8 cellular contexts compared by ENCODE assay signal in genomic region chr11:68214173-68215086, GRCh38. TPM values are rescaled to one million over a fixed set of nuclear protein-coding genes. Genes with fewer than 3 reads are reported as not detected.
A peak's percentile ranks its signal among the peaks of the same experiment; 100 is the strongest.
DNase-seq lines count a peak whose midpoint lies in the region; ATAC-seq, FAIRE-seq and TF ChIP-seq lines count a peak whose summit lies in the region.

No MANE protein-coding gene starts in this region.

- FAIRE-seq in A549 (lab: Jason Lieb, UNC), result no peak

- 0 out of 2 replicates have a peak, but pooled peaks have one; percentile 13 for TF ChIP-seq POLR2A in A549 (IDR thresholded peaks at IDR 0.05; ENCODE audit: low read length)

- no peak for TF ChIP-seq CTCF in A549 (IDR thresholded peaks at IDR 0.05)
- no peak for TF ChIP-seq CTCF in fibroblast of lung (conservative IDR thresholded peaks at IDR 0.05 in 1 of 2, IDR thresholded peaks at IDR 0.05 in 1 of 2; ENCODE audit: low read depth in 1 of 2, low read length in 2 of 2)
- no peak for TF ChIP-seq CTCF in osteocyte (IDR thresholded peaks at IDR 0.05)

- H3K9ac ChIP-seq in fibroblast of lung (ENCODE audit: insufficient read depth, low read length), result peak overlapping the region; percentile 92

- peaks cover 39% of the 10 kb centered on the region for H3K4me1 Mint-ChIP-seq in osteocyte (ENCODE audit: unreplicated experiment)

- peak overlapping the region; percentile 75 for H3K4me3 Mint-ChIP-seq in osteocyte (ENCODE audit: unreplicated experiment)

- DNase-seq in A549 (ENCODE audit: low read depth in 1 of 2, low spot score in 1 of 2) (no peak), T-helper 9 cell (peak; percentile 10), fibroblast of lung (ENCODE audit: low read depth in 2 of 2) (peak in 1 of 2 donors; percentile 12), osteocyte (ENCODE audit: extremely low spot score, unreplicated experiment) (no peak), SIG-M5 treated with dmso at 0.1 percent for 504 hours (lab: John Stamatoyannopoulos, UW; ENCODE audit: unreplicated experiment) (no peak)

- peaks cover 29% of the 10 kb centered on the region for H3K79me2 ChIP-seq in fibroblast of lung (ENCODE audit: control insufficient read depth, insufficient read depth, low read length)

- H3K27me3 ChIP-seq in fibroblast of lung (ENCODE audit: control insufficient read depth, insufficient read depth, low read length), result peaks cover 11% of the 10 kb centered on the region

- H3K9me3 ChIP-seq in A549, result no peaks in the 10 kb centered on the region
- no peaks in the 10 kb centered on the region for H3K9me3 ChIP-seq in fibroblast of lung (ENCODE audit: control insufficient read depth, insufficient read depth, low read depth, low read length)

- POLR2A ChIA-PET in A549 (lab: Yijun Ruan, JAX), result no interaction called here

- H3K27me3 Mint-ChIP-seq in osteocyte (ENCODE audit: unreplicated experiment), result peaks cover 3% of the 10 kb centered on the region

- no peaks in the 10 kb centered on the region for H3K9me3 Mint-ChIP-seq in osteocyte (ENCODE audit: unreplicated experiment)

- peak overlapping the region; percentile 100 for H3K27ac ChIP-seq in A549
- peak overlapping the region; percentile 94 for H3K27ac ChIP-seq in fibroblast of lung (ENCODE audit: insufficient read depth, low read length)

- H3K4me2 ChIP-seq in A549 (peak overlapping the region; percentile 100), fibroblast of lung (ENCODE audit: extremely low read depth, insufficient read depth, low read length) (peak overlapping the region; percentile 61)

- H3K36me3 Mint-ChIP-seq in osteocyte (ENCODE audit: unreplicated experiment), result no peaks in the 10 kb centered on the region

- no peak for TF ChIP-seq RAD21 in A549 (conservative IDR thresholded peaks at IDR 0.05 in 1 of 2, IDR thresholded peaks at IDR 0.05 in 1 of 2)

- WGBS in A549 (ENCODE audit: missing lambda C conversion rate), result 56% methylated on average over 20 of the region's 58 CpGs

- H3K4me1 ChIP-seq in A549, result peaks cover 16% of the 10 kb centered on the region
- no peaks in the 10 kb centered on the region for H3K4me1 ChIP-seq in fibroblast of lung (ENCODE audit: control insufficient read depth, extremely low read depth, insufficient read depth, low read length)

- H3K4me3 ChIP-seq in A549, result peak overlapping the region; percentile 91
- H3K4me3 ChIP-seq in fibroblast of lung (replicated peaks in 1 of 4; ENCODE audit: control extremely low read depth in 1 of 4, insufficient read depth in 1 of 4, low read depth in 3 of 4, low read length in 4 of 4), result peak overlapping the region; percentile 55 to 78 (median 64)

- H4K20me1 ChIP-seq in fibroblast of lung (ENCODE audit: control insufficient read depth, extremely low read depth, insufficient read depth, low read length), result peaks cover 5% of the 10 kb centered on the region

- peak overlapping the region; percentile 27 for H3K27ac Mint-ChIP-seq in osteocyte (ENCODE audit: unreplicated experiment)

- H3K36me3 ChIP-seq in fibroblast of lung (ENCODE audit: control insufficient read depth, insufficient read depth, low read length), result no peaks in the 10 kb centered on the region

- ATAC-seq in A549 (peak; percentile 3 to 27; a peak in 4 of 6 replicates), GM18502 (IDR thresholded peaks at IDR 0.05; ENCODE audit: poor library complexity, unreplicated experiment) (peak; percentile 6), GM21737 (IDR thresholded peaks at IDR 0.05; ENCODE audit: unreplicated experiment) (no peak), GM19452 (IDR thresholded peaks at IDR 0.05; ENCODE audit: unreplicated experiment) (no peak)

- peak overlapping the region; percentile 62 for H2AFZ ChIP-seq in fibroblast of lung (ENCODE audit: low read length)

- CTCF ChIA-PET in A549 (lab: Yijun Ruan, JAX), result interaction anchor here (0.6 to 3.9 kb wide), 8 partner anchors 8 to 271 kb away, joined by 3 to 20 read pairs (median 3); no protein-coding TSS in a partner anchor

- TF ChIP-seq EP300 in A549 (IDR thresholded peaks at IDR 0.05), result no peak

TF ChIP-seq in A549, 52 proteins besides CTCF, POLR2A, EP300 and RAD21:
- no peak for TF ChIP-seq HOXA7 (CRISPR knock-in tag; IDR thresholded peaks at IDR 0.05)
- TF ChIP-seq FOSB (CRISPR knock-in tag; IDR thresholded peaks at IDR 0.05), result no peak
- TF ChIP-seq SMC3 (IDR thresholded peaks at IDR 0.05), result no peak
- TF ChIP-seq MYC (IDR thresholded peaks at IDR 0.05; ENCODE audit: borderline replicate concordance, low read length), result no peak
- no peak for TF ChIP-seq RCOR1 (IDR thresholded peaks at IDR 0.05; ENCODE audit: low read depth, low read length)

RNA-seq across cellular contexts. Expression of gene KMT5B, which starts 1.3 kb away (rescaled TPM):
- 25.6 and 27.1 TPM in 2 replicates for polyA plus RNA-seq in A549 (2011; rRNA removed)
- 6.2 and 6.8 TPM in 2 replicates for polyA plus RNA-seq in A549 (2012; cell fraction: cytosol; rRNA removed)
- 4.1 and 6.4 TPM in 2 replicates for polyA plus RNA-seq in A549 (2012; cell fraction: nucleus; rRNA removed)
- polyA plus RNA-seq in A549 (2017; fragmentation: RNase III; extraction: RNeasy Plus Mini Kit Qiagen cat#74134 plus additional on column Dnase treatment), result 15.2 to 17.9 TPM (median 17.4 TPM) in 3 replicates
- 14.2 and 14.8 TPM in 2 replicates for polyA minus RNA-seq in A549 (2011; rRNA and poly(A)+ RNA removed)
- 23.4 and 24.3 TPM in 2 replicates for total RNA-seq in fibroblast of lung
- polyA plus RNA-seq in fibroblast of lung, result 9.3 and 13.0 TPM in 2 replicates
- 14.8 and 19.5 TPM in 2 replicates for polyA plus RNA-seq in fibroblast of lung (2012)
- polyA minus RNA-seq in fibroblast of lung (ENCODE audit: low replicate concordance), result 4.2 and 4.6 TPM in 2 replicates
- 59.4 and 59.8 TPM in 2 replicates for total RNA-seq in osteocyte

RNA-seq across cellular contexts. Expression of gene C11orf24, which starts 57.3 kb away (rescaled TPM):
- polyA plus RNA-seq in A549 (2011; rRNA removed) (29.4 and 30.6 TPM in 2 replicates), A549 (2017; fragmentation: RNase III; extraction: RNeasy Plus Mini Kit Qiagen cat#74134 plus additional on column Dnase treatment) (43.8 to 47.8 TPM (median 44.0 TPM) in 3 replicates), fibroblast of lung (45.6 TPM in 2 replicates)
- polyA plus RNA-seq in A549 (2012; cell fraction: cytosol; rRNA removed), result 55.0 and 69.8 TPM in 2 replicates
- polyA plus RNA-seq in A549 (2012; cell fraction: nucleus; rRNA removed), result 45.5 and 58.2 TPM in 2 replicates
- polyA minus RNA-seq in A549 (2011; rRNA and poly(A)+ RNA removed), result 34.8 and 37.4 TPM in 2 replicates
- total RNA-seq in fibroblast of lung (14.1 and 25.4 TPM in 2 replicates), osteocyte (70.1 and 80.9 TPM in 2 replicates)
- polyA plus RNA-seq in fibroblast of lung (2012), result 74.7 and 76.0 TPM in 2 replicates
- 210 and 228 TPM in 2 replicates for polyA minus RNA-seq in fibroblast of lung (ENCODE audit: low replicate concordance)

Comparison
In these comparisons a context has a peak if more than half of its experiments do, and no peak if none do; other contexts are left out.
1. ATAC-seq: peak in A549 (2 of 2) and GM18502 (single experiment); none in GM21737 (single experiment) and GM19452 (single experiment).